25 cellular contexts compared by ENCODE assay signal in the genomic region with DNA sequence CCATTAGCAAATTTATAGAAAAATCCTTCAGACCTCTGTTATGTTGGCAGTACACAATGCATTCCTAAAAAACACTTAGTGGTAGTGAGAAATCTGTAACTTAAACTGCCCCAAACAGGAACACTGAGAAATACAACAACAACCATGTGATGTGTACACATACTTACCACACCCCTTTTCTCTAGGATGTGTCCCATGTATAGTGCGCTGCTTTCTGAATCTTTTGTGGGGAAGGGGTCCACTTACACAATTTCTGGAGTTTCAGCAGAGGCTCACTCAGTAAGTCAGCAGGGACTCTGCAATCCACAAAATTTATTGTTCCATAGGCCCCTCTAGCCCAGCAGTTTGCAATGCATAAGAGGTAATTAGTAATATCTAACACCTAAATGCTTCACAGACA.
"Had no signal": no experiment of that assay in that cellular context is flagged by ENCODE, and none has a peak within 500 bp of the region (broad histone marks: within the 10 kb centered on the region; RNA-seq: fewer than 3 reads in every experiment).

No MANE protein-coding gene starts in this region.

- H3K4me3 Mint-ChIP-seq: memory B cell; naive thymus-derived CD4-positive, alpha-beta T cell; stimulated activated naive B cell treated with anti-CD40 and anti-IgM and Interleukin-4, amounts not matched to agents 10 μg/mL and 1 μg/mL and 100 μg/mL, for 72 hours; stimulated activated naive CD8-positive, alpha-beta T cell treated with anti-CD3 and anti-CD28 coated beads, Interleukin-15, amount 100 ng/mL, for 72 hours had no signal

- H3K27me3 Mint-ChIP-seq: naive thymus-derived CD4-positive, alpha-beta T cell; stimulated activated naive CD8-positive, alpha-beta T cell treated with anti-CD3 and anti-CD28 coated beads, Interleukin-15, amount 100 ng/mL, for 72 hours had no signal

- H3K4me1 ChIP-seq: colonic mucosa, lower lobe of right lung, parathyroid adenoma, prostate gland had no signal

- H3K36me3 ChIP-seq: colonic mucosa, gastrocnemius medialis, left ventricle myocardium inferior, lower lobe of right lung, prostate gland, spleen, thoracic aorta, transverse colon had no signal

- H3K27ac Mint-ChIP-seq: memory B cell; stimulated activated naive B cell treated with anti-CD40 and anti-IgM and Interleukin-4, amounts not matched to agents 10 μg/mL and 1 μg/mL and 100 μg/mL, for 72 hours; stimulated activated naive CD8-positive, alpha-beta T cell treated with anti-CD3 and anti-CD28 coated beads, Interleukin-15, amount 100 ng/mL, for 72 hours had no signal

- ATAC-seq: gastrocnemius medialis; left cardiac atrium; naive thymus-derived CD4-positive, alpha-beta T cell; sciatic nerve; stimulated activated naive B cell treated with anti-CD40 and anti-IgM and Interleukin-4, amounts not matched to agents 10 μg/mL and 1 μg/mL and 100 μg/mL, for 72 hours; stimulated activated naive CD8-positive, alpha-beta T cell treated with anti-CD3 and anti-CD28 coated beads, Interleukin-15, amount 100 ng/mL, for 72 hours had no signal

- DNase-seq: caudate nucleus; colonic mucosa; dermis blood vessel endothelial cell; effector CD4-positive, alpha-beta T cell; gastrocnemius medialis; kidney; left cardiac atrium; left ventricle myocardium inferior; lower lobe of right lung; naive thymus-derived CD4-positive, alpha-beta T cell; retina; spleen; stimulated activated CD4-positive, alpha-beta T cell treated with anti-CD3 and anti-CD28 coated beads, Interleukin-15, amount 100 ng/mL, for 24 hours; stimulated activated CD4-positive, alpha-beta T cell treated with anti-CD3 and anti-CD28 coated beads, Interleukin-1b, Interleukin-23, amount 100 ng/mL, for 48 hours; stimulated activated CD4-positive, alpha-beta T cell treated with anti-CD3 and anti-CD28 coated beads, Interleukin-4, amount 100 ng/mL, for 4 hours; stimulated activated naive B cell treated with anti-CD40 and anti-IgM and Interleukin-4, amounts not matched to agents 10 μg/mL and 1 μg/mL and 100 μg/mL, for 72 hours; stimulated activated naive CD8-positive, alpha-beta T cell treated with anti-CD3 and anti-CD28 coated beads, Interleukin-15, amount 100 ng/mL, for 72 hours; substantia nigra; transverse colon had no signal

- H3K27me3 ChIP-seq: colonic mucosa, gastrocnemius medialis, hepatocyte, spleen, transverse colon had no signal

- H3K27ac ChIP-seq: colonic mucosa, hepatocyte, lower lobe of right lung, parathyroid adenoma, prostate gland, thoracic aorta, transverse colon had no signal

- H3K9me3 Mint-ChIP-seq: memory B cell had no signal

- H3K4me3 ChIP-seq: colonic mucosa, gastrocnemius medialis, hepatocyte, left ventricle myocardium inferior, lower lobe of right lung, prostate gland, spleen, thoracic aorta, transverse colon had no signal

- H3K9me3 ChIP-seq: colonic mucosa, gastrocnemius medialis, left ventricle myocardium inferior, lower lobe of right lung, prostate gland, spleen, thoracic aorta, transverse colon had no signal

- H3K4me1 Mint-ChIP-seq: memory B cell had no signal

- H3K36me3 Mint-ChIP-seq: memory B cell; stimulated activated naive B cell treated with anti-CD40 and anti-IgM and Interleukin-4, amounts not matched to agents 10 μg/mL and 1 μg/mL and 100 μg/mL, for 72 hours had no signal
